ENCODE assay signal across 8 cellular contexts in genomic region chr13:44573790-44574465, GRCh38. TPM values are rescaled to one million over a fixed set of nuclear protein-coding genes. Genes with fewer than 3 reads are reported as not detected.
DNase-seq lines count a peak whose midpoint lies in the region; ATAC-seq and TF ChIP-seq lines count a peak whose summit lies in the region.

No MANE protein-coding gene starts in this region.

- H3K27ac ChIP-seq in muscle layer of duodenum (ENCODE audit: low read length), result no peak overlapping the region

- peak; percentile 33 for DNase-seq in DMS53 (lab: John Stamatoyannopoulos, UW)
- DNase-seq in DMS53 treated with DMSO at 0.1 percent for 48 hours (lab: John Stamatoyannopoulos, UW; ENCODE audit: unreplicated experiment), result no peak
- peak; percentile 35 to 66 for DNase-seq in cardiac fibroblast (ENCODE audit: low read depth in 2 of 2)
- no peak for DNase-seq in SHP77 treated with DMSO at 0.1 percent for 48 hours (lab: John Stamatoyannopoulos, UW)
- DNase-seq in GF-D8 (lab: John Stamatoyannopoulos, UW), result no peak

- H3K9me3 Mint-ChIP-seq in IgD-negative memory B cell, result no peaks in the 10 kb centered on the region

- peaks cover 17 to 30% of the 10 kb centered on the region in 2 donors for H3K4me1 ChIP-seq in muscle layer of duodenum (ENCODE audit: control insufficient read depth in 1 of 2, insufficient read depth in 2 of 2, low read length in 2 of 2)

- TF ChIP-seq CTCF in cardiac fibroblast (IDR thresholded peaks at IDR 0.05; ENCODE audit: low read depth, low read length), result peak; percentile 35

- no peaks in the 10 kb centered on the region for H3K27me3 ChIP-seq in muscle layer of duodenum (ENCODE audit: low read depth, low read length)

- peaks cover 25 to 39% (median 34%) of the 10 kb centered on the region in 3 donors for H3K4me1 Mint-ChIP-seq in IgD-negative memory B cell

- peaks cover 0 to 4% of the 10 kb centered on the region in 2 donors for H3K36me3 ChIP-seq in muscle layer of duodenum (ENCODE audit: control insufficient read depth in 1 of 2, insufficient read depth in 2 of 2, low read length in 2 of 2)

- H3K4me3 ChIP-seq in cardiac fibroblast (replicated peaks in 1 of 2; ENCODE audit: low read depth in 2 of 2, low read length in 2 of 2) (peak overlapping the region in 1 of 2 donors; percentile 22), muscle layer of duodenum (ENCODE audit: low read depth in 1 of 2, low read length in 2 of 2) (peak overlapping the region; percentile 74 to 95)

- no peak for ATAC-seq in GM21526 (IDR thresholded peaks at IDR 0.05; ENCODE audit: low FRiP score, unreplicated experiment)

- H3K27ac Mint-ChIP-seq in IgD-negative memory B cell, result peak overlapping the region in 1 of 3 donors; percentile 99

- no peaks in the 10 kb centered on the region for H3K27me3 Mint-ChIP-seq in IgD-negative memory B cell

- H3K9me3 ChIP-seq in muscle layer of duodenum (ENCODE audit: control insufficient read depth in 1 of 2, low read length in 2 of 2), result no peaks in the 10 kb centered on the region

- H3K4me3 Mint-ChIP-seq in IgD-negative memory B cell, result peak overlapping the region; percentile 17 to 98 (median 62)

- no peaks in the 10 kb centered on the region for H3K36me3 Mint-ChIP-seq in IgD-negative memory B cell

RNA-seq across cellular contexts. Expression of gene TSC22D1, which starts 2.2 kb away (rescaled TPM):
- 4.0 TPM for polyA plus RNA-seq in IgD-negative memory B cell

Comparison
In these comparisons a context has a peak if more than half of its experiments do, and no peak if none do; other contexts are left out.
1. DNase-seq: peak in DMS53 (single experiment) and cardiac fibroblast (2 of 2); none in DMS53 treated with DMSO at 0.1 percent for 48 hours (single experiment), SHP77 treated with DMSO at 0.1 percent for 48 hours (single experiment) and GF-D8 (single experiment).